ENCODE assay signal across 10 cellular contexts in genomic region chr22:24994070-24994763, GRCh38. TPM values are rescaled to one million over a fixed set of nuclear protein-coding genes. Genes with fewer than 3 reads are reported as not detected.
A peak's percentile ranks its signal among the peaks of the same experiment; 100 is the strongest.
DNase-seq lines count a peak whose midpoint lies in the region; ATAC-seq, FAIRE-seq and TF ChIP-seq lines count a peak whose summit lies in the region.
"Had no signal": no experiment of that assay in that cellular context is flagged by ENCODE, and none has a peak within 500 bp of the region (broad histone marks: within the 10 kb centered on the region; RNA-seq: fewer than 3 reads in every experiment).

No MANE protein-coding gene starts in this region.

- TF ChIP-seq CTCF in HepG2 (CRISPR knock-in tag; IDR thresholded peaks at IDR 0.05) (peak; percentile 4; the same call in 1 of the 2 replicates), GM10248 (IDR thresholded peaks at IDR 0.05; ENCODE audit: control extremely low read depth, extremely low read depth, low read depth, missing control alignments) (no peak)

- TF ChIP-seq EP300 in HepG2 (IDR thresholded peaks at IDR 0.05; ENCODE audit: low read depth in 2 of 2, low read length in 2 of 2) = no peak
- no peak for TF ChIP-seq EP300 in HepG2 (CRISPR knock-in tag; IDR thresholded peaks at IDR 0.05; ENCODE audit: borderline replicate concordance)

- no peaks in the 10 kb centered on the region for H3K9me3 ChIP-seq in HepG2 (ENCODE audit: low read length)

- peak; percentile 44 for DNase-seq in ACHN
- DNase-seq in HT-29 (ENCODE audit: low spot score) = peak; percentile 65
- DNase-seq in activated CD4-positive, alpha-beta T cell treated with anti-CD3 and anti-CD28 coated beads, Interleukin-2, amount 10 ng/mL, durations not matched to agents 7 days and 5 days = peak; percentile 67
- DNase-seq in HepG2 (ENCODE audit: low spot score) = no peak
- no peak for DNase-seq in dermis blood vessel endothelial cell
- no peak for DNase-seq in NOMO-1 treated with dmso at 0.1 percent for 144 hours (lab: John Stamatoyannopoulos, UW; ENCODE audit: unreplicated experiment)
- DNase-seq in GM10248 (ENCODE audit: extremely low spot score) = no peak

- peak overlapping the region; percentile 5 for H3K4me3 Mint-ChIP-seq in activated CD4-positive, alpha-beta T cell treated with anti-CD3 and anti-CD28 coated beads, Interleukin-2, amount 10 ng/mL, durations not matched to agents 7 days and 5 days

- H3K27me3 Mint-ChIP-seq in activated CD4-positive, alpha-beta T cell treated with anti-CD3 and anti-CD28 coated beads, Interleukin-2, amount 10 ng/mL, durations not matched to agents 7 days and 5 days = peaks cover 4% of the 10 kb centered on the region

- no peak overlapping the region for H2AFZ ChIP-seq in HepG2 (ENCODE audit: low read length)

- no peak for TF ChIP-seq POLR2A in HepG2 (IDR thresholded peaks at IDR 0.05; ENCODE audit: insufficient read depth in 1 of 2, low read depth in 2 of 2, low read length in 2 of 2)

- H3K79me2 ChIP-seq in HepG2 (ENCODE audit: insufficient read depth, low read length) = no peaks in the 10 kb centered on the region

- H3K9me3 Mint-ChIP-seq in activated CD4-positive, alpha-beta T cell treated with anti-CD3 and anti-CD28 coated beads, Interleukin-2, amount 10 ng/mL, durations not matched to agents 7 days and 5 days = no peaks in the 10 kb centered on the region

- H3K27me3 ChIP-seq in HepG2 (ENCODE audit: control insufficient read depth in 1 of 2, insufficient read depth in 2 of 2, low read length in 2 of 2) = no peaks in the 10 kb centered on the region

- BruUV-seq in HepG2 (replicated peaks; lab: Mats Ljungman, UMichigan) = no TSS peak

- POLR2A ChIA-PET in activated CD4-positive, alpha-beta T cell treated with anti-CD3 and anti-CD28 coated beads, Interleukin-2, amount 10 ng/mL, durations not matched to agents 7 days and 5 days (lab: Charles Lee) = no interaction called here
- POLR2A ChIA-PET in HepG2 (lab: Yijun Ruan, JAX) (no interaction called here), GM10248 (lab: Yijun Ruan, JAX) (no interaction called here)

- CTCF ChIA-PET in activated CD4-positive, alpha-beta T cell treated with anti-CD3 and anti-CD28 coated beads, Interleukin-2, amount 10 ng/mL, durations not matched to agents 7 days and 5 days (lab: Charles Lee) = interaction anchor here (1.0 to 1.5 kb wide), 2 partner anchors 11 to 60 kb away, joined by 3 to 4 read pairs; no protein-coding TSS in a partner anchor
- CTCF ChIA-PET in HepG2 (lab: Yijun Ruan, JAX; ENCODE audit: low intra/inter-chr PET ratio, low total read pairs) (no interaction called here), GM10248 (lab: Yijun Ruan, JAX) (no interaction called here)

- H3K36me3 ChIP-seq in HepG2 (replicated peaks in 1 of 2; ENCODE audit: control insufficient read depth in 1 of 2, insufficient read depth in 2 of 2, low read length in 2 of 2) = no peaks in the 10 kb centered on the region

- peaks cover 65% of the 10 kb centered on the region for H3K4me1 Mint-ChIP-seq in activated CD4-positive, alpha-beta T cell treated with anti-CD3 and anti-CD28 coated beads, Interleukin-2, amount 10 ng/mL, durations not matched to agents 7 days and 5 days

- no peak overlapping the region for H3K27ac ChIP-seq in HepG2 (ENCODE audit: extremely low read length, insufficient read depth, low read length)

- H3K4me3 ChIP-seq in HepG2 (replicated peaks in 1 of 3; ENCODE audit: insufficient read depth in 1 of 3, low read depth in 2 of 3, low read length in 3 of 3) = no peak overlapping the region
- H3K4me3 ChIP-seq: GM12878 had no signal

- no peaks in the 10 kb centered on the region for H3K36me3 Mint-ChIP-seq in activated CD4-positive, alpha-beta T cell treated with anti-CD3 and anti-CD28 coated beads, Interleukin-2, amount 10 ng/mL, durations not matched to agents 7 days and 5 days (ENCODE audit: low read depth)

- peaks cover 12% of the 10 kb centered on the region for H3K4me1 ChIP-seq in HepG2 (ENCODE audit: insufficient read depth, low read length)

- no peaks in the 10 kb centered on the region for H4K20me1 ChIP-seq in HepG2 (ENCODE audit: insufficient read depth, low read length)

- TF ChIP-seq RAD21 in HepG2 (CRISPR knock-in tag; IDR thresholded peaks at IDR 0.05) = no peak

- H3K27ac Mint-ChIP-seq in activated CD4-positive, alpha-beta T cell treated with anti-CD3 and anti-CD28 coated beads, Interleukin-2, amount 10 ng/mL, durations not matched to agents 7 days and 5 days = peak overlapping the region; percentile 91

- no peak overlapping the region for H3K9ac ChIP-seq in HepG2 (ENCODE audit: insufficient read depth, low read depth, low read length)

- ATAC-seq in HepG2 (no peak), GM21576 (IDR thresholded peaks at IDR 0.05; ENCODE audit: unreplicated experiment) (no peak)
- ATAC-seq: GM12878 had no signal

- WGBS in HepG2 (ENCODE audit: low lambda C conversion rate) = 62% methylated on average over 3 of the region's 7 CpGs

- no peak for FAIRE-seq in HepG2 (lab: Jason Lieb, UNC)
- FAIRE-seq: GM12878 had no signal

- H3K4me2 ChIP-seq in HepG2 (ENCODE audit: low read depth, low read length) = no peak overlapping the region

- intact Hi-C loops in HepG2 (cut with micrococcal nuclease; ENCODE audit: unreplicated experiment) = no loop called here

- in situ Hi-C loops in ACHN (cut with HindIII; ENCODE audit: low pct_ligation_motif_present, low pct_unique_long_range_greater_than_20kb, low sequenced_read_pairs) = no loop called here
- in situ Hi-C loops in HepG2 (cut with HindIII; ENCODE audit: extremely low pct_ligation_motif_present, low pct_unique_long_range_greater_than_20kb) = no loop called here

RNA-seq across cellular contexts. Expression of gene KIAA1671, which starts 41.7 kb away (rescaled TPM):
- 9.0 and 11.2 TPM in 2 replicates for total RNA-seq in HT-29 (2014; rRNA removed; shearing (Covaris generic))
- 10 to 100 TPM; 25.4 to 27.0 TPM for total RNA-seq in activated CD4-positive, alpha-beta T cell treated with anti-CD3 and anti-CD28 coated beads, Interleukin-2, amount 10 ng/mL, durations not matched to agents 7 days and 5 days
- total RNA-seq in HepG2 (2016; rRNA removed; fragmentation: Illumina TruSeq; extraction: Trizol) (12.0 and 13.5 TPM in 2 replicates), dermis blood vessel endothelial cell (41.9 and 57.7 TPM in 2 replicates)
- total RNA-seq in HepG2 (2016; cell fraction: cytosol; rRNA removed; fragmentation: Illumina TruSeq; extraction: Trizol; ENCODE audit: low read depth) = 1.2 and 1.5 TPM in 2 replicates
- total RNA-seq in HepG2 (2016; cell fraction: insoluble cytoplasmic fraction; rRNA removed; fragmentation: Illumina TruSeq; extraction: Trizol) = 10.6 and 12.4 TPM in 2 replicates
- 5.9 TPM in 2 replicates for total RNA-seq in HepG2 (2016; cell fraction: membrane; rRNA removed; fragmentation: Illumina TruSeq; extraction: Trizol)
- total RNA-seq in HepG2 (2016; cell fraction: nucleus; rRNA removed; fragmentation: Illumina TruSeq; extraction: Trizol) = 18.9 and 21.9 TPM in 2 replicates
- polyA plus RNA-seq in HepG2 (2011; rRNA removed) = 13.6 and 13.7 TPM in 2 replicates
- 6.1 and 8.9 TPM in 2 replicates for polyA plus RNA-seq in HepG2 (2011; cell fraction: cytosol; rRNA removed)
- polyA plus RNA-seq in HepG2 (2011; cell fraction: nucleus; rRNA removed) = 14.1 and 14.4 TPM in 2 replicates
- 8.2 and 9.7 TPM in 2 replicates for polyA plus RNA-seq in HepG2 (2012)
- 0.76 and 0.78 TPM in 2 replicates for polyA plus RNA-seq in HepG2 (2016; cell fraction: cytosol; fragmentation: Illumina TruSeq; extraction: Trizol; ENCODE audit: low read depth)
- 10.8 and 14.0 TPM in 2 replicates for polyA plus RNA-seq in HepG2 (2016; cell fraction: insoluble cytoplasmic fraction; fragmentation: Illumina TruSeq; extraction: Trizol; ENCODE audit: low read depth)
- polyA plus RNA-seq in HepG2 (2016; cell fraction: membrane; fragmentation: Illumina TruSeq; extraction: Trizol; ENCODE audit: low read depth) = 2.0 and 2.7 TPM in 2 replicates
- polyA plus RNA-seq in HepG2 (2016; cell fraction: nucleus; fragmentation: Illumina TruSeq; extraction: Trizol; ENCODE audit: insufficient read depth, low read depth) = 16.4 and 16.6 TPM in 2 replicates
- 20.3 and 22.7 TPM in 2 replicates for polyA minus RNA-seq in HepG2 (2011; rRNA and poly(A)+ RNA removed; ENCODE audit: low replicate concordance)
- 12.7 and 14.7 TPM in 2 replicates for polyA minus RNA-seq in HepG2 (2011; cell fraction: cytosol; rRNA and poly(A)+ RNA removed)
- 27.4 and 35.6 TPM in 2 replicates for polyA minus RNA-seq in HepG2 (2011; cell fraction: nucleus; rRNA and poly(A)+ RNA removed)

RNA-seq across cellular contexts. Expression of gene LHFPL7, which starts 47.7 kb away (rescaled TPM):
- not detected in 2 replicates for total RNA-seq in HT-29 (2014; rRNA removed; shearing (Covaris generic))
- not detected for total RNA-seq in activated CD4-positive, alpha-beta T cell treated with anti-CD3 and anti-CD28 coated beads, Interleukin-2, amount 10 ng/mL, durations not matched to agents 7 days and 5 days
- total RNA-seq in HepG2 (2016; rRNA removed; fragmentation: Illumina TruSeq; extraction: Trizol) (not detected in 2 replicates), dermis blood vessel endothelial cell (not detected in 2 replicates)
- total RNA-seq in HepG2 (2016; cell fraction: cytosol; rRNA removed; fragmentation: Illumina TruSeq; extraction: Trizol; ENCODE audit: low read depth) = not detected in 2 replicates
- not detected in 2 replicates for total RNA-seq in HepG2 (2016; cell fraction: insoluble cytoplasmic fraction; rRNA removed; fragmentation: Illumina TruSeq; extraction: Trizol)
- total RNA-seq in HepG2 (2016; cell fraction: membrane; rRNA removed; fragmentation: Illumina TruSeq; extraction: Trizol) = not detected in 2 replicates
- total RNA-seq in HepG2 (2016; cell fraction: nucleus; rRNA removed; fragmentation: Illumina TruSeq; extraction: Trizol) = not detected in 2 replicates
- not detected in 2 replicates for polyA plus RNA-seq in HepG2 (2011; rRNA removed)
- polyA plus RNA-seq in HepG2 (2011; cell fraction: cytosol; rRNA removed) = not detected in 2 replicates
- polyA plus RNA-seq in HepG2 (2011; cell fraction: nucleus; rRNA removed) = not detected in 2 replicates
- polyA plus RNA-seq in HepG2 (2012) = not detected in 2 replicates
- polyA plus RNA-seq in HepG2 (2016; cell fraction: cytosol; fragmentation: Illumina TruSeq; extraction: Trizol; ENCODE audit: low read depth) = not detected in 2 replicates
- polyA plus RNA-seq in HepG2 (2016; cell fraction: insoluble cytoplasmic fraction; fragmentation: Illumina TruSeq; extraction: Trizol; ENCODE audit: low read depth) = not detected in 2 replicates
- polyA plus RNA-seq in HepG2 (2016; cell fraction: membrane; fragmentation: Illumina TruSeq; extraction: Trizol; ENCODE audit: low read depth) = not detected in 2 replicates
- not detected in 2 replicates for polyA plus RNA-seq in HepG2 (2016; cell fraction: nucleus; fragmentation: Illumina TruSeq; extraction: Trizol; ENCODE audit: insufficient read depth, low read depth)
- polyA minus RNA-seq in HepG2 (2011; rRNA and poly(A)+ RNA removed; ENCODE audit: low replicate concordance) = not detected in 2 replicates
- not detected in 2 replicates for polyA minus RNA-seq in HepG2 (2011; cell fraction: cytosol; rRNA and poly(A)+ RNA removed)
- polyA minus RNA-seq in HepG2 (2011; cell fraction: nucleus; rRNA and poly(A)+ RNA removed) = not detected in 2 replicates
- total RNA-seq: dermis microvascular lymphatic vessel endothelial cell, GM12878 had no signal
- polyA plus RNA-seq: GM12878 had no signal

Comparison
In these comparisons a context has a peak if more than half of its experiments do, and no peak if none do; other contexts are left out.
1. DNase-seq: peak in ACHN (single experiment), HT-29 (single experiment) and activated CD4-positive, alpha-beta T cell treated with anti-CD3 and anti-CD28 coated beads, Interleukin-2, amount 10 ng/mL, durations not matched to agents 7 days and 5 days (single experiment); none in HepG2 (single experiment), dermis blood vessel endothelial cell (single experiment), NOMO-1 treated with dmso at 0.1 percent for 144 hours (single experiment) and GM10248 (single experiment).